In genomic region chr16:65274576-65274975, GRCh38 we compare ENCODE assay signal across 16 cellular contexts.
DNase-seq lines count a peak whose midpoint lies in the region; ATAC-seq and TF ChIP-seq lines count a peak whose summit lies in the region.
"Had no signal": no experiment of that assay in that cellular context is flagged by ENCODE, and none has a peak within 500 bp of the region (broad histone marks: within the 10 kb centered on the region; RNA-seq: fewer than 3 reads in every experiment).

No MANE protein-coding gene starts in this region.

- peak overlapping the region; percentile 30 for H3K27ac ChIP-seq in foreskin keratinocyte
- H3K27ac ChIP-seq: RWPE1, SJCRH30 had no signal

- TF ChIP-seq CTCF in foreskin keratinocyte (conservative IDR thresholded peaks at IDR 0.05) = no peak

- ATAC-seq in foreskin keratinocyte = peak; percentile 58

- peak; percentile 12 for DNase-seq in AG08395 (ENCODE audit: low spot score)
- peak; percentile 8 for DNase-seq in HPDE6-E6E7 (ENCODE audit: extremely low spot score)
- peak; percentile 13 for DNase-seq in amniotic stem cell (lab: John Stamatoyannopoulos, UW)
- DNase-seq in foreskin keratinocyte = peak; percentile 57 to 68
- no peak for DNase-seq in Ammon's horn (ENCODE audit: low spot score)
- DNase-seq in midbrain (lab: John Stamatoyannopoulos, UW) = no peak
- DNase-seq in anterior cingulate cortex (lab: John Stamatoyannopoulos, UW) = no peak
- no peak for DNase-seq in occipital lobe (lab: John Stamatoyannopoulos, UW)
- DNase-seq: COR-L47; HCEC 1CT; NCI-H187; NCI-H2171; NCI-H446; NK-92 treated with Interleukin-12 subunit alpha and Interleukin-12 subunit beta, amount 100 ng/mL, for 24 hours; SJCRH30 had no signal

- no peaks in the 10 kb centered on the region for H3K27me3 ChIP-seq in foreskin keratinocyte
- H3K27me3 ChIP-seq: SJCRH30 had no signal

- peaks cover 9% of the 10 kb centered on the region for H3K4me1 ChIP-seq in foreskin keratinocyte
- H3K4me1 ChIP-seq: SJCRH30 had no signal

Comparison
In these comparisons a context has a peak if more than half of its experiments do, and no peak if none do; other contexts are left out.
1. DNase-seq: peak in AG08395 (single experiment), HPDE6-E6E7 (single experiment), amniotic stem cell (single experiment) and foreskin keratinocyte (2 of 2); none in Ammon's horn (single experiment), midbrain (single experiment), anterior cingulate cortex (0 of 58) and occipital lobe (single experiment).